Comparison of ENCODE assay signal across 8 cellular contexts in genomic region chr15:39125904-39126303, GRCh38.
A peak's percentile ranks its signal among the peaks of the same experiment; 100 is the strongest.
DNase-seq lines count a peak whose midpoint lies in the region; ATAC-seq, FAIRE-seq and TF ChIP-seq lines count a peak whose summit lies in the region.

No MANE protein-coding gene starts in this region.

- 36% methylated on average over 4 of the region's 4 CpGs for WGBS in sigmoid colon, 2 donors

- intact Hi-C loops in sigmoid colon (cut with DNase I) = no loop called here

- no peaks in the 10 kb centered on the region for H3K27me3 ChIP-seq in sigmoid colon

- no peak for ATAC-seq in HG03378 (IDR thresholded peaks at IDR 0.05; ENCODE audit: unreplicated experiment)
- ATAC-seq in HG03097 (IDR thresholded peaks at IDR 0.05; ENCODE audit: low FRiP score, unreplicated experiment) = no peak

- no peak for TF ChIP-seq POLR2A in sigmoid colon (IDR thresholded peaks at IDR 0.05)

- FAIRE-seq in HTR-8/SVneo (lab: Jason Lieb, UNC) = no peak

- H3K9me3 ChIP-seq in sigmoid colon = no peaks in the 10 kb centered on the region

- H3K27ac ChIP-seq in sigmoid colon = peak overlapping the region in 1 of 4 donors; percentile 0

- TF ChIP-seq EP300 in sigmoid colon (IDR thresholded peaks at IDR 0.05) = no peak

- H3K4me1 ChIP-seq in sigmoid colon = peaks cover 0 to 56% (median 31%) of the 10 kb centered on the region in 4 donors

- no peaks in the 10 kb centered on the region for H3K36me3 ChIP-seq in sigmoid colon

- DNase-seq in activated T-cell treated with anti-CD3 and anti-CD28 coated beads for 24 hours (ENCODE audit: low read depth) (peak; percentile 7), activated T-cell treated with anti-CD3 and anti-CD28 coated beads for 4 hours (no peak), HTR-8/SVneo (ENCODE audit: insufficient read length, low spot score) (peak; percentile 40), T-helper 1 cell (peak in 3 of 5 donors; percentile 1 to 34 (median 2)), fibroblast of mammary gland (ENCODE audit: low read depth) (peak; percentile 67), sigmoid colon (no peak)

- TF ChIP-seq CTCF in fibroblast of mammary gland (conservative IDR thresholded peaks at IDR 0.05; ENCODE audit: control insufficient read depth, insufficient read depth, low read depth, low read length) = peak; percentile 67
- peak; percentile 15 to 49 (median 43) for TF ChIP-seq CTCF in sigmoid colon (IDR thresholded peaks at IDR 0.05)

- H3K4me3 ChIP-seq in fibroblast of mammary gland (ENCODE audit: control insufficient read depth, low read depth, low read length) = no peak overlapping the region
- no peak overlapping the region for H3K4me3 ChIP-seq in sigmoid colon

Comparison
In these comparisons a context has a peak if more than half of its experiments do, and no peak if none do; other contexts are left out.
1. DNase-seq: peak in activated T-cell treated with anti-CD3 and anti-CD28 coated beads for 24 hours (single experiment), HTR-8/SVneo (single experiment), T-helper 1 cell (3 of 5) and fibroblast of mammary gland (single experiment); none in activated T-cell treated with anti-CD3 and anti-CD28 coated beads for 4 hours (single experiment) and sigmoid colon (single experiment).